In genomic region chr12:93740721-93741120, GRCh38 we compare ENCODE assay signal across 8 cellular contexts.
DNase-seq lines count a peak whose midpoint lies in the region; ATAC-seq, FAIRE-seq and TF ChIP-seq lines count a peak whose summit lies in the region.

No MANE protein-coding gene starts in this region.

- peak overlapping the region; percentile 39 for H3K56ac ChIP-seq in mesendoderm (ENCODE audit: low read length)

- H3K36me3 Mint-ChIP-seq in stimulated activated memory B cell treated with anti-CD40 and anti-IgM and Interleukin-4, amounts not matched to agents 10 μg/mL and 1 μg/mL and 100 μg/mL, for 72 hours, result no peaks in the 10 kb centered on the region

- no peaks in the 10 kb centered on the region for H3K9me3 Mint-ChIP-seq in stimulated activated memory B cell treated with anti-CD40 and anti-IgM and Interleukin-4, amounts not matched to agents 10 μg/mL and 1 μg/mL and 100 μg/mL, for 72 hours

- H4K5ac ChIP-seq in mesendoderm (ENCODE audit: low read length), result no peak overlapping the region

- H3K27me3 ChIP-seq in right atrium auricular region (no peaks in the 10 kb centered on the region), ascending aorta (no peaks in the 10 kb centered on the region), mesendoderm (ENCODE audit: insufficient read depth, low read length, poor library complexity) (no peaks in the 10 kb centered on the region), uterus (no peaks in the 10 kb centered on the region)

- no peaks in the 10 kb centered on the region for H3K79me1 ChIP-seq in mesendoderm (ENCODE audit: low read length)

- H3K79me2 ChIP-seq in mesendoderm (ENCODE audit: control insufficient read depth, insufficient read depth, low read length), result no peaks in the 10 kb centered on the region

- no peak overlapping the region for H3K4me2 ChIP-seq in mesendoderm (ENCODE audit: low read length)

- intact Hi-C loops in left cardiac atrium (cut with DNase I) (loop anchor here (5.0 to 10.0 kb wide), 4 partner anchors 63 to 166 kb away; partner anchors contain the start of genes CRADD (in 2 of the 2) and SOCS2 (in 1 of the 2)), ascending aorta (cut with DNase I) (loop anchor here (5.0 kb wide), 3 partner anchors 33 to 148 kb away; no protein-coding TSS in a partner anchor), uterus (cut with DNase I; ENCODE audit: low total_unique reads) (loop anchor here (5.0 to 10.0 kb wide), 2 partner anchors 56 to 168 kb away; partner anchors contain the start of gene SOCS2)

- no peak overlapping the region for H3K23ac ChIP-seq in mesendoderm (ENCODE audit: low read length)

- H3K27me3 Mint-ChIP-seq in stimulated activated memory B cell treated with anti-CD40 and anti-IgM and Interleukin-4, amounts not matched to agents 10 μg/mL and 1 μg/mL and 100 μg/mL, for 72 hours, result no peaks in the 10 kb centered on the region

- TF ChIP-seq CTCF in right atrium auricular region (IDR thresholded peaks at IDR 0.05) (no peak), ascending aorta (IDR thresholded peaks at IDR 0.05) (no peak), uterus (IDR thresholded peaks at IDR 0.05) (no peak)

- WGBS in mesendoderm (ENCODE audit: extremely low coverage, insufficient coverage, low lambda C conversion rate), result 100% methylated on average over 1 of the region's 3 CpGs

- peaks cover 25% of the 10 kb centered on the region for H3K4me1 Mint-ChIP-seq in stimulated activated memory B cell treated with anti-CD40 and anti-IgM and Interleukin-4, amounts not matched to agents 10 μg/mL and 1 μg/mL and 100 μg/mL, for 72 hours

- ATAC-seq in left cardiac atrium, result no peak
- ATAC-seq in stimulated activated memory B cell treated with anti-CD40 and anti-IgM and Interleukin-4, amounts not matched to agents 10 μg/mL and 1 μg/mL and 100 μg/mL, for 72 hours, result no peak

- peaks cover 0 to 45% of the 10 kb centered on the region in 2 donors for H3K4me1 ChIP-seq in right atrium auricular region
- H3K4me1 ChIP-seq in ascending aorta, result peaks cover 3 to 18% of the 10 kb centered on the region in 2 donors
- H3K4me1 ChIP-seq in mesendoderm (ENCODE audit: control insufficient read depth, low read depth, low read length), result no peaks in the 10 kb centered on the region
- H3K4me1 ChIP-seq in uterus, result peaks cover 0 to 3% of the 10 kb centered on the region in 2 donors

- no peak overlapping the region for H3K9ac ChIP-seq in mesendoderm (ENCODE audit: low read length)

- H3K9me3 ChIP-seq in right atrium auricular region (no peaks in the 10 kb centered on the region), ascending aorta (no peaks in the 10 kb centered on the region), uterus (no peaks in the 10 kb centered on the region)

- no peak for FAIRE-seq in HTR-8/SVneo (lab: Jason Lieb, UNC)

- H3K36me3 ChIP-seq in right atrium auricular region (no peaks in the 10 kb centered on the region), ascending aorta (no peaks in the 10 kb centered on the region), mesendoderm (ENCODE audit: control insufficient read depth, insufficient read depth, low read length) (no peaks in the 10 kb centered on the region), uterus (no peaks in the 10 kb centered on the region)

- no peak overlapping the region for H4K8ac ChIP-seq in mesendoderm (ENCODE audit: low read depth, low read length)

- H3K4me3 Mint-ChIP-seq in stimulated activated memory B cell treated with anti-CD40 and anti-IgM and Interleukin-4, amounts not matched to agents 10 μg/mL and 1 μg/mL and 100 μg/mL, for 72 hours, result no peak overlapping the region

- no peak for TF ChIP-seq POLR2A in uterus (IDR thresholded peaks at IDR 0.05)

- H3K4me3 ChIP-seq in right atrium auricular region (peak overlapping the region in 1 of 2 donors; percentile 60), ascending aorta (peak overlapping the region; percentile 61 to 76), mesendoderm (ENCODE audit: low read length) (no peak overlapping the region), uterus (peak overlapping the region; percentile 16 to 57)

- H2BK15ac ChIP-seq in mesendoderm (replicated peaks; ENCODE audit: low read depth), result no peak overlapping the region

- H3K27ac ChIP-seq in right atrium auricular region, result peak overlapping the region; percentile 82 to 87
- peak overlapping the region; percentile 90 to 93 for H3K27ac ChIP-seq in ascending aorta
- H3K27ac ChIP-seq in mesendoderm (ENCODE audit: low read depth, low read length), result no peak overlapping the region
- H3K27ac ChIP-seq in uterus, result peak overlapping the region; percentile 93 to 99

- H3K4ac ChIP-seq in mesendoderm (ENCODE audit: low read depth, low read length), result no peak overlapping the region

- H3K27ac Mint-ChIP-seq in stimulated activated memory B cell treated with anti-CD40 and anti-IgM and Interleukin-4, amounts not matched to agents 10 μg/mL and 1 μg/mL and 100 μg/mL, for 72 hours, result no peak overlapping the region

- H2BK5ac ChIP-seq in mesendoderm (ENCODE audit: low read length), result no peak overlapping the region

- H2AK5ac ChIP-seq in mesendoderm (ENCODE audit: low read length), result no peak overlapping the region

- no peak overlapping the region for H3K18ac ChIP-seq in mesendoderm (ENCODE audit: low read length)

- DNase-seq in right atrium auricular region (ENCODE audit: low spot score) (no peak), left cardiac atrium (no peak), ascending aorta (ENCODE audit: low spot score in 2 of 2) (no peak), mesendoderm (no peak), uterus (no peak), HTR-8/SVneo (ENCODE audit: insufficient read length, low spot score) (no peak)
- no peak for DNase-seq in effector CD4-positive, alpha-beta T cell

- H2BK120ac ChIP-seq in mesendoderm (ENCODE audit: low read depth, low read length), result no peak overlapping the region
